Comparison of ENCODE assay signal across 24 cellular contexts in the genomic region with DNA sequence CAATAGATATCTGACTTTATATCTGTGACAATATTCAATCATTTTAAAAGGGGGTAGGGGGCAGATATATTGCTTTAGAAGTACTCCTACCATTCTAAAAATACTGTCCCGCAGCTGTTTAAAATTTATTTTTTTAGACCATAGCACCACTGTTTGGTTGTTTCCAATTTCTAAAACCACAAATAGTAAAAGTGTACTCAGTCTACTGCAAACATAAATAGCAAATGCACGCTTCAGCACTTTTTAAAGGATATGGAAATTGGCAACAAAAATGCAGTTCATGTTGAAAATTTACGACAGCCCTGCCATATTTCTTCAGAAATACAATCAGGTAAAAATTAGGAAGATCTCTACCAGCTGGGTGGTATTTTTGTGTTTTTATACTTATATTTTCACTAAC.
"Had no signal": no experiment of that assay in that cellular context is flagged by ENCODE, and none has a peak within 500 bp of the region (broad histone marks: within the 10 kb centered on the region; RNA-seq: fewer than 3 reads in every experiment).

No MANE protein-coding gene starts in this region.

- H3K9me3 Mint-ChIP-seq: brain; natural killer cell treated with Interleukin-12 subunit alpha and Interleukin-12 subunit beta and Interleukin-15 and Interleukin-18, amount 100 ng/mL, for 72 hours had no signal

- H3K36me3 ChIP-seq: gastrocnemius medialis, spleen, WERI-Rb-1 had no signal

- H3K36me3 Mint-ChIP-seq: activated naive CD4-positive, alpha-beta T cell treated with anti-CD3 and anti-CD28 coated beads, Interleukin-2, amount 50 U/mL, for 24 hours; brain; mesothelial cell of epicardium; natural killer cell treated with Interleukin-12 subunit alpha and Interleukin-12 subunit beta and Interleukin-15 and Interleukin-18, amount 100 ng/mL, for 72 hours had no signal

- H3K4me3 Mint-ChIP-seq: activated naive CD4-positive, alpha-beta T cell treated with anti-CD3 and anti-CD28 coated beads, Interleukin-2, amount 50 U/mL, for 24 hours; brain; mesothelial cell of epicardium; natural killer cell treated with Interleukin-12 subunit alpha and Interleukin-12 subunit beta and Interleukin-15 and Interleukin-18, amount 100 ng/mL, for 72 hours had no signal

- H3K4me3 ChIP-seq: gastrocnemius medialis, spleen, testis had no signal

- ATAC-seq: gastrocnemius medialis; left ventricle myocardium superior; natural killer cell treated with Interleukin-12 subunit alpha and Interleukin-12 subunit beta and Interleukin-15 and Interleukin-18, amount 100 ng/mL, for 72 hours had no signal

- FAIRE-seq: TTC549 had no signal

- H3K27me3 Mint-ChIP-seq: activated naive CD4-positive, alpha-beta T cell treated with anti-CD3 and anti-CD28 coated beads, Interleukin-2, amount 50 U/mL, for 24 hours; brain; natural killer cell treated with Interleukin-12 subunit alpha and Interleukin-12 subunit beta and Interleukin-15 and Interleukin-18, amount 100 ng/mL, for 72 hours; progenitor cell of endocrine pancreas had no signal

- H3K4me1 ChIP-seq: spleen, testis had no signal

- H3K27ac Mint-ChIP-seq: activated naive CD4-positive, alpha-beta T cell treated with anti-CD3 and anti-CD28 coated beads, Interleukin-2, amount 50 U/mL, for 24 hours; brain; mesothelial cell of epicardium; natural killer cell treated with Interleukin-12 subunit alpha and Interleukin-12 subunit beta and Interleukin-15 and Interleukin-18, amount 100 ng/mL, for 72 hours; progenitor cell of endocrine pancreas had no signal

- H3K27me3 ChIP-seq: gastrocnemius medialis, spleen, testis had no signal

- H3K9me3 ChIP-seq: gastrocnemius medialis, spleen, testis had no signal

- H3K27ac ChIP-seq: gastrocnemius medialis, spleen, testis, WERI-Rb-1 had no signal

- DNase-seq: activated CD4-positive, alpha-beta T cell treated with anti-CD3 and anti-CD28 coated beads for 1 hour; activated CD4-positive, alpha-beta T cell treated with anti-CD3 and anti-CD28 coated beads, Interleukin-2, amount 50 U/mL, for 1 hour; activated gamma-delta T cell treated with Interleukin-2 at 50 U/mL for 16 hours; activated T-cell treated with anti-CD3 and anti-CD28 coated beads, Interleukin-2, amount 50 U/mL, for 1 hour; anterior cingulate cortex; dermis blood vessel endothelial cell; effector CD8-positive, alpha-beta T cell; gastrocnemius medialis; hypothalamus; left ventricle myocardium superior; mammary epithelial cell; retina; spleen; stimulated activated CD4-positive, alpha-beta T cell treated with anti-CD3 and anti-CD28 coated beads, Interleukin-4, amount 100 ng/mL, for 1 hour; stimulated activated naive CD4-positive, alpha-beta T cell; testis; trophoblast cell; WERI-Rb-1 had no signal
